Comparison of ENCODE assay signal across 8 cellular contexts in the genomic region with DNA sequence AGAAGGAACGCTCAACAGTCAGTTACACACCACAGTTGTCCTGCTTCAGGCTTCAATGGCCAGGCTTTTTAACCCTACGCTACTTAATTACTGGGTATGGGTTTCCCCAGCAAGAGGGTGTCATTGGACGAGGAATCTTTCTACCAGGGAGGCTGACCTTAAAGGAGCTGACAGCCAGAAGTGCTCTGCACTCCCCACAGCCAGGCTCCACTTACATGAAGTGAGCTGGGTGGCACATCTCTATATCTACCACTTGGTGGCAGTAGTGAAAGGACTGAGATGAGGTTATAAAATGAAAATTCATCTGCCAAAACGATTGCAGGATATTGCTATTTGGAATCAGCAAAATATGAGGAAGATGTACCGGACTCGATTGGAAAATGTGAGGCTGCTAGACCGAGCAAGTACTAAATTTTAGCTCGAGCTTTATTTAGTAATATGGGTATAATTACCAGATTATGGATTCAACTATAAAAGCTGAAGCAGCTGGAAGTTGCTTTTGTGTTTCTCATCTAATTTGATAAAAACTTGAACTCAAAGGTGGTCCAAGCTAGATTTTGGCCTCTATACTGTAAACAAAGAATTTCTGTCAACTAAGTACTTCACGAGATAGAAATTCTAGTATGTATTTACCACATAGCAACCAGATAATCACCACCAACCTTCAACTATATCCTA. TPM values are rescaled to one million over a fixed set of nuclear protein-coding genes. Genes with fewer than 3 reads are reported as not detected.
DNase-seq lines count a peak whose midpoint lies in the region; ATAC-seq, FAIRE-seq and TF ChIP-seq lines count a peak whose summit lies in the region.

No MANE protein-coding gene starts in this region.

- TF ChIP-seq CTCF in coronary artery (IDR thresholded peaks at IDR 0.05): peak; percentile 68
- peak; percentile 84 for TF ChIP-seq CTCF in HepG2 (CRISPR knock-in tag; IDR thresholded peaks at IDR 0.05)
- TF ChIP-seq CTCF in stomach (IDR thresholded peaks at IDR 0.05): peak in 5 of 7 experiments; percentile 60 to 78 (median 70)

- no peak for TF ChIP-seq EP300 in HepG2 (IDR thresholded peaks at IDR 0.05; ENCODE audit: low read depth in 2 of 2, low read length in 2 of 2)
- no peak for TF ChIP-seq EP300 in HepG2 (CRISPR knock-in tag; IDR thresholded peaks at IDR 0.05; ENCODE audit: borderline replicate concordance)
- no peak for TF ChIP-seq EP300 in stomach (IDR thresholded peaks at IDR 0.05)

- WGBS in HepG2 (ENCODE audit: low lambda C conversion rate): 13% methylated on average over 9 of the region's 9 CpGs
- WGBS in stomach, 5 donors: 15 to 25% (median 17%) methylated on average over 9 of the region's 9 CpGs

- in situ Hi-C loops in HepG2 (cut with HindIII; ENCODE audit: extremely low pct_ligation_motif_present, low pct_unique_long_range_greater_than_20kb): loop anchor here (10.0 kb wide), 1 partner anchor 54 kb away; the partner anchor contains the start of genes ANGPTL5 and CEP126

- H2AFZ ChIP-seq in Karpas-422 (ENCODE audit: low read length) (no peak overlapping the region), HepG2 (ENCODE audit: low read length) (no peak overlapping the region)

- no peaks in the 10 kb centered on the region for H3K4me1 ChIP-seq in Karpas-422 (ENCODE audit: low read length)
- H3K4me1 ChIP-seq in HepG2 (ENCODE audit: insufficient read depth, low read length): peaks cover 44% of the 10 kb centered on the region
- H3K4me1 ChIP-seq in stomach: peaks cover 0 to 5% (median 2%) of the 10 kb centered on the region in 4 donors

- H3K9me3 ChIP-seq in Karpas-422 (ENCODE audit: low read length): no peaks in the 10 kb centered on the region
- peaks cover 9% of the 10 kb centered on the region for H3K9me3 ChIP-seq in HepG2 (ENCODE audit: low read length)
- no peaks in the 10 kb centered on the region for H3K9me3 ChIP-seq in stomach

- no TSS peak for BruUV-seq in HepG2 (replicated peaks; lab: Mats Ljungman, UMichigan)

- H3K9ac ChIP-seq in Karpas-422 (ENCODE audit: low read length) (no peak overlapping the region), HepG2 (ENCODE audit: insufficient read depth, low read depth, low read length) (no peak overlapping the region)

- peak; percentile 37 for FAIRE-seq in HepG2 (lab: Jason Lieb, UNC)

- H3K27ac ChIP-seq in Karpas-422 (ENCODE audit: low read length) (no peak overlapping the region), coronary artery (no peak overlapping the region), HepG2 (ENCODE audit: extremely low read length, insufficient read depth, low read length) (no peak overlapping the region), stomach (no peak overlapping the region)

- no peaks in the 10 kb centered on the region for H3K27me3 ChIP-seq in Karpas-422 (ENCODE audit: low read length)
- no peaks in the 10 kb centered on the region for H3K27me3 ChIP-seq in HepG2 (ENCODE audit: control insufficient read depth in 1 of 2, insufficient read depth in 2 of 2, low read length in 2 of 2)
- H3K27me3 ChIP-seq in stomach: no peaks in the 10 kb centered on the region

- H4K20me1 ChIP-seq in Karpas-422 (ENCODE audit: insufficient read depth, low read depth, low read length): no peaks in the 10 kb centered on the region
- no peaks in the 10 kb centered on the region for H4K20me1 ChIP-seq in HepG2 (ENCODE audit: insufficient read depth, low read length)

- intact Hi-C loops in Right ventricle myocardium inferior (cut with DNase I) (loop anchor here (1.0 kb wide), 1 partner anchor 146 kb away; no protein-coding TSS in a partner anchor), cardiac septum (cut with DNase I) (no loop called here), HepG2 (cut with micrococcal nuclease; ENCODE audit: unreplicated experiment) (loop anchor here (5.0 to 10.0 kb wide), 2 partner anchors 254 to 331 kb away; partner anchors contain the start of gene YAP1), stomach (cut with DNase I; ENCODE audit: low total_unique reads) (no loop called here)

- H3K4me2 ChIP-seq in Karpas-422 (ENCODE audit: low read depth, low read length, poor library complexity, severe bottlenecking) (no peak overlapping the region), HepG2 (ENCODE audit: low read depth, low read length) (no peak overlapping the region)

- no peaks in the 10 kb centered on the region; the same call in 1 of the 2 replicates for H3K9me2 ChIP-seq in Karpas-422 (replicated peaks; ENCODE audit: insufficient read depth, low read length)

- H3K79me2 ChIP-seq in Karpas-422 (ENCODE audit: low read length): no peaks in the 10 kb centered on the region
- H3K79me2 ChIP-seq in HepG2 (ENCODE audit: insufficient read depth, low read length): no peaks in the 10 kb centered on the region

- POLR2A ChIA-PET in HepG2 (lab: Yijun Ruan, JAX): interaction anchor here (0.7 to 1.4 kb wide), 2 partner anchors 147 to 287 kb away, joined by 3 to 7 read pairs; no protein-coding TSS in a partner anchor

- peak; percentile 57 for TF ChIP-seq RAD21 in HepG2 (CRISPR knock-in tag; IDR thresholded peaks at IDR 0.05)

- peak; percentile 91 for ATAC-seq in Right ventricle myocardium inferior
- peak; percentile 84 for ATAC-seq in HepG2

- H3K36me3 ChIP-seq in Karpas-422 (ENCODE audit: insufficient read depth, low read length) (no peaks in the 10 kb centered on the region), HepG2 (replicated peaks in 1 of 2; ENCODE audit: control insufficient read depth in 1 of 2, insufficient read depth in 2 of 2, low read length in 2 of 2) (no peaks in the 10 kb centered on the region), stomach (no peaks in the 10 kb centered on the region)

- TF ChIP-seq POLR2A in HepG2 (IDR thresholded peaks at IDR 0.05; ENCODE audit: insufficient read depth in 1 of 2, low read depth in 2 of 2, low read length in 2 of 2): no peak
- TF ChIP-seq POLR2A in stomach (IDR thresholded peaks at IDR 0.05): no peak

- CTCF ChIA-PET in HepG2 (lab: Yijun Ruan, JAX; ENCODE audit: low intra/inter-chr PET ratio, low total read pairs): interaction anchor here (0.5 to 3.9 kb wide), 5 partner anchors 9 to 147 kb away, joined by 3 to 54 read pairs (median 4); no protein-coding TSS in a partner anchor

- no peak overlapping the region for H3K4me3 ChIP-seq in Karpas-422 (ENCODE audit: low read length)
- no peak overlapping the region for H3K4me3 ChIP-seq in coronary artery
- no peak overlapping the region for H3K4me3 ChIP-seq in HepG2 (replicated peaks in 1 of 3; ENCODE audit: insufficient read depth in 1 of 3, low read depth in 2 of 3, low read length in 3 of 3)
- H3K4me3 ChIP-seq in stomach: no peak overlapping the region

- DNase-seq in Right ventricle myocardium inferior (ENCODE audit: missing footprints): no peak
- DNase-seq in cardiac septum (ENCODE audit: low spot score): no peak
- peak; percentile 56 for DNase-seq in H4 (ENCODE audit: low spot score)
- peak; percentile 91 for DNase-seq in Karpas-422
- peak; percentile 57 for DNase-seq in SKM-1 treated with dmso at 0.1 percent for 144 hours (lab: John Stamatoyannopoulos, UW; ENCODE audit: unreplicated experiment)
- no peak for DNase-seq in coronary artery (ENCODE audit: low spot score)
- peak; percentile 56 for DNase-seq in HepG2 (ENCODE audit: low spot score)
- peak; percentile 38 for DNase-seq in stomach

RNA-seq across cellular contexts. Expression of gene CEP126, which starts 54.0 kb away (rescaled TPM):
- total RNA-seq in Right ventricle myocardium inferior (1.1 TPM), cardiac septum (1.5 TPM), HepG2 (2016; rRNA removed; fragmentation: Illumina TruSeq; extraction: Trizol) (1.4 and 1.8 TPM in 2 replicates), stomach (10 to 100 TPM in 1 of 5 donors, 1 to 10 TPM in 4; 2.2 to 52.5 (median 2.6) TPM)
- 1.1 and 1.2 TPM in 2 replicates for total RNA-seq in H4 (2014; rRNA removed; shearing (Covaris generic))
- 2.4 and 4.8 TPM in 2 replicates for total RNA-seq in Karpas-422 (2014; rRNA removed; shearing (Covaris generic); ENCODE audit: low replicate concordance)
- total RNA-seq in HepG2 (2016; cell fraction: cytosol; rRNA removed; fragmentation: Illumina TruSeq; extraction: Trizol; ENCODE audit: low read depth): 0.26 and 0.30 TPM in 2 replicates
- total RNA-seq in HepG2 (2016; cell fraction: insoluble cytoplasmic fraction; rRNA removed; fragmentation: Illumina TruSeq; extraction: Trizol): 0.80 and 1.8 TPM in 2 replicates
- 0.83 TPM in 2 replicates for total RNA-seq in HepG2 (2016; cell fraction: membrane; rRNA removed; fragmentation: Illumina TruSeq; extraction: Trizol)
- 1.6 and 1.7 TPM in 2 replicates for total RNA-seq in HepG2 (2016; cell fraction: nucleus; rRNA removed; fragmentation: Illumina TruSeq; extraction: Trizol)
- polyA plus RNA-seq in HepG2 (2011; rRNA removed) (1.7 and 1.8 TPM in 2 replicates), stomach (1 to 10 TPM; 1.1 to 1.8 (median 1.3) TPM)
- 0.20 and 0.56 TPM in 2 replicates for polyA plus RNA-seq in HepG2 (2011; cell fraction: cytosol; rRNA removed)
- polyA plus RNA-seq in HepG2 (2011; cell fraction: nucleus; rRNA removed): 1.4 and 2.3 TPM in 2 replicates
- polyA plus RNA-seq in HepG2 (2012): 1.9 and 3.1 TPM in 2 replicates
- polyA plus RNA-seq in HepG2 (2016; cell fraction: cytosol; fragmentation: Illumina TruSeq; extraction: Trizol; ENCODE audit: low read depth): 0.23 and 0.31 TPM in 2 replicates
- polyA plus RNA-seq in HepG2 (2016; cell fraction: insoluble cytoplasmic fraction; fragmentation: Illumina TruSeq; extraction: Trizol; ENCODE audit: low read depth): 1.5 and 1.8 TPM in 2 replicates
- 0.48 and 0.83 TPM in 2 replicates for polyA plus RNA-seq in HepG2 (2016; cell fraction: membrane; fragmentation: Illumina TruSeq; extraction: Trizol; ENCODE audit: low read depth)
- 5.0 and 5.9 TPM in 2 replicates for polyA plus RNA-seq in HepG2 (2016; cell fraction: nucleus; fragmentation: Illumina TruSeq; extraction: Trizol; ENCODE audit: insufficient read depth, low read depth)
- polyA minus RNA-seq in HepG2 (2011; rRNA and poly(A)+ RNA removed; ENCODE audit: low replicate concordance): 0.62 and 1.1 TPM in 2 replicates
- polyA minus RNA-seq in HepG2 (2011; cell fraction: cytosol; rRNA and poly(A)+ RNA removed): 0.30 and 0.44 TPM in 2 replicates
- polyA minus RNA-seq in HepG2 (2011; cell fraction: nucleus; rRNA and poly(A)+ RNA removed): 3.6 and 4.2 TPM in 2 replicates

RNA-seq across cellular contexts. Expression of gene ANGPTL5, which starts 55.5 kb away (rescaled TPM):
- 1.5 TPM for total RNA-seq in Right ventricle myocardium inferior
- 1.9 TPM for total RNA-seq in cardiac septum
- total RNA-seq in H4 (2014; rRNA removed; shearing (Covaris generic)): not detected in 2 replicates
- not detected in 2 replicates for total RNA-seq in Karpas-422 (2014; rRNA removed; shearing (Covaris generic); ENCODE audit: low replicate concordance)
- not detected in 2 replicates for total RNA-seq in HepG2 (2016; rRNA removed; fragmentation: Illumina TruSeq; extraction: Trizol)
- not detected in 2 replicates for total RNA-seq in HepG2 (2016; cell fraction: cytosol; rRNA removed; fragmentation: Illumina TruSeq; extraction: Trizol; ENCODE audit: low read depth)
- not detected in 2 replicates for total RNA-seq in HepG2 (2016; cell fraction: insoluble cytoplasmic fraction; rRNA removed; fragmentation: Illumina TruSeq; extraction: Trizol)
- not detected in 2 replicates for total RNA-seq in HepG2 (2016; cell fraction: membrane; rRNA removed; fragmentation: Illumina TruSeq; extraction: Trizol)
- not detected in 2 replicates for total RNA-seq in HepG2 (2016; cell fraction: nucleus; rRNA removed; fragmentation: Illumina TruSeq; extraction: Trizol)
- not detected in 2 replicates for polyA plus RNA-seq in HepG2 (2011; rRNA removed)
- polyA plus RNA-seq in HepG2 (2011; cell fraction: cytosol; rRNA removed): not detected in 2 replicates
- not detected in 2 replicates for polyA plus RNA-seq in HepG2 (2011; cell fraction: nucleus; rRNA removed)
- polyA plus RNA-seq in HepG2 (2012): not detected in 2 replicates
- polyA plus RNA-seq in HepG2 (2016; cell fraction: cytosol; fragmentation: Illumina TruSeq; extraction: Trizol; ENCODE audit: low read depth): not detected in 2 replicates
- polyA plus RNA-seq in HepG2 (2016; cell fraction: insoluble cytoplasmic fraction; fragmentation: Illumina TruSeq; extraction: Trizol; ENCODE audit: low read depth): not detected in 2 replicates
- polyA plus RNA-seq in HepG2 (2016; cell fraction: membrane; fragmentation: Illumina TruSeq; extraction: Trizol; ENCODE audit: low read depth): not detected in 2 replicates
- polyA plus RNA-seq in HepG2 (2016; cell fraction: nucleus; fragmentation: Illumina TruSeq; extraction: Trizol; ENCODE audit: insufficient read depth, low read depth): not detected in 2 replicates
- polyA minus RNA-seq in HepG2 (2011; rRNA and poly(A)+ RNA removed; ENCODE audit: low replicate concordance): not detected in 2 replicates
- not detected in 2 replicates for polyA minus RNA-seq in HepG2 (2011; cell fraction: cytosol; rRNA and poly(A)+ RNA removed)
- not detected in 2 replicates for polyA minus RNA-seq in HepG2 (2011; cell fraction: nucleus; rRNA and poly(A)+ RNA removed)
- not detected for total RNA-seq in stomach
- polyA plus RNA-seq in stomach: under 1 TPM in 1 of 3 donors, not detected in 2; 0.05 TPM

Comparison
In these comparisons a context has a peak if more than half of its experiments do, and no peak if none do; other contexts are left out.
1. intact Hi-C loops: an anchor here in Right ventricle myocardium inferior (1.0 kb wide) and HepG2 (5.0 to 10.0 kb wide); none called in cardiac septum and stomach.
2. DNase-seq: peak in H4 (single experiment), Karpas-422 (single experiment), SKM-1 treated with dmso at 0.1 percent for 144 hours (single experiment), HepG2 (single experiment) and stomach (single experiment); none in Right ventricle myocardium inferior (single experiment), cardiac septum (single experiment) and coronary artery (single experiment).
3. Peak in every context shown above with its lines, with median percentiles within 50 percentile points of each other: CTCF ChIP-seq.